In the genomic region with DNA sequence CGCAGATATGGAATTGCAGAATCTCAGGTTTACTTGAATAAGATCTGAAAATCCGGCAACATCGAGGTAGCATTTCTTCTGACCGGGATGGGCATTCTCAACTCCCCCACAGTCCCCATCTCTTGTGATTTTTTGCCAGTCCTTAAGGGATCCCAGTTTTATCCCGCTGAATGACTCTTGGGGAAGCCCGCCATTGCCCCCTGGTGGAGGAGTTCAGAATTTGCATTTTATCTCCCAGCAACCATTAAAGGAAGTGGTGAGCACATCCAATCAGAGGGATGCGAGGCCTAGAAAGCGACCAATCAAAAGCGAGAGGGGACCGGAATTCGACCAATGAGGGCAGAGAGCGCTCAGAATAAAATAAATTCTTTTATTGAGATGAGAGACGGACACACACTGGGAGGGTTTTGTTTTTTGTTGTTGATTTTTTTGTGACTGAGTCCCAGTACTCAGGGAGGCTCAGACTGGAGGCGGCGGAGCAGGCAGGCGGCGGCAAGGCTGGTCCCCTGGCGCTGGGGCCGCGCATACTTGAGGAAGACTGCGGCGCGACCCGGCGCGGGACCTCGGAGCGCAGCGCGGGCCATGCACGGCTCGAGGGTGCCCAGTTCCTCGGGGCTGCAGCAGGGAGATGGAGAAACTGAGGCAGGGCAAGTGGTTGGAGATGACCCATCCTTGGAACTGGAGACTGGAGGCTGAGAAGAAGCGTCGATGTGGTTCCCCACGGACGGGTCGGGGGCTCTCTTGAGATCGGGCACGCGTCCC, we compare ENCODE assay signal across 8 cellular contexts. TPM values are rescaled to one million over a fixed set of nuclear protein-coding genes. Genes with fewer than 3 reads are reported as not detected.
A peak's percentile ranks its signal among the peaks of the same experiment; 100 is the strongest.
DNase-seq lines count a peak whose midpoint lies in the region; ATAC-seq and TF ChIP-seq lines count a peak whose summit lies in the region.

No MANE protein-coding gene starts in this region.

- POLR2A ChIA-PET in Panc1 (lab: Charles Lee), result interaction anchor here (0.6 to 1.3 kb wide), 2 partner anchors 10 to 252 kb away, joined by 3 read pairs; no protein-coding TSS in a partner anchor
- POLR2A ChIA-PET in naive thymus-derived CD4-positive, alpha-beta T cell (lab: Charles Lee), result no interaction called here

- CTCF ChIA-PET in Panc1 (lab: Charles Lee), result interaction anchor here (0.5 to 8.8 kb wide), 5 partner anchors 21 to 83 kb away, joined by 3 to 153 read pairs (median 7); no protein-coding TSS in a partner anchor
- CTCF ChIA-PET in naive thymus-derived CD4-positive, alpha-beta T cell (lab: Charles Lee), result interaction anchor here (1.0 kb wide), 2 partner anchors 42 to 78 kb away, joined by 3 read pairs; no protein-coding TSS in a partner anchor

- H3K79me2 ChIP-seq in DND-41 (ENCODE audit: insufficient read depth, low read length), result no peaks in the 10 kb centered on the region

- no TSS peak for BruUV-seq in Panc1 (replicated peaks; lab: Mats Ljungman, UMichigan)

- no peaks in the 10 kb centered on the region for H3K27me3 ChIP-seq in DND-41 (ENCODE audit: insufficient read depth, low read length, poor library complexity)
- peaks cover 28% of the 10 kb centered on the region for H3K27me3 ChIP-seq in Panc1 (ENCODE audit: control insufficient read depth, insufficient read depth, low read length)
- peaks cover 17 to 36% of the 10 kb centered on the region in 2 donors for H3K27me3 ChIP-seq in naive thymus-derived CD4-positive, alpha-beta T cell (ENCODE audit: control insufficient read depth in 2 of 2, insufficient read depth in 2 of 2, low read length in 2 of 2)

- no peak overlapping the region for H2AFZ ChIP-seq in DND-41 (ENCODE audit: low read depth, low read length)

- H3K4me3 ChIP-seq in DND-41 (ENCODE audit: low read depth in 1 of 2, low read length in 2 of 2) (no peak overlapping the region), Panc1 (ENCODE audit: low read depth in 2 of 2, low read length in 2 of 2) (no peak overlapping the region)
- no peak overlapping the region for H3K4me3 ChIP-seq in naive thymus-derived CD4-positive, alpha-beta T cell (ENCODE audit: low read length)

- H3K4me1 Mint-ChIP-seq in naive thymus-derived CD4-positive, alpha-beta T cell, result peaks cover 12 to 30% (median 24%) of the 10 kb centered on the region in 7 donors
- H3K4me1 Mint-ChIP-seq in stimulated activated effector memory CD8-positive, alpha-beta T cell treated with anti-CD3 and anti-CD28 coated beads, Interleukin-12 subunit alpha, Interleukin-12 subunit beta, amount 100 ng/mL, for 72 hours, result peaks cover 25% of the 10 kb centered on the region

- H3K36me3 Mint-ChIP-seq in naive thymus-derived CD4-positive, alpha-beta T cell, result peaks cover 3 to 11% (median 7%) of the 10 kb centered on the region in 5 donors
- H3K36me3 Mint-ChIP-seq in stimulated activated effector memory CD8-positive, alpha-beta T cell treated with anti-CD3 and anti-CD28 coated beads, Interleukin-12 subunit alpha, Interleukin-12 subunit beta, amount 100 ng/mL, for 72 hours, result peaks cover 23% of the 10 kb centered on the region

- H4K20me1 ChIP-seq in DND-41 (ENCODE audit: insufficient read depth, low read length), result no peaks in the 10 kb centered on the region

- H3K27me3 Mint-ChIP-seq in naive thymus-derived CD4-positive, alpha-beta T cell, result peaks cover 49 to 70% (median 60%) of the 10 kb centered on the region in 5 donors

- H3K27ac Mint-ChIP-seq in naive thymus-derived CD4-positive, alpha-beta T cell, result peak overlapping the region; percentile 5 to 85 (median 58)
- H3K27ac Mint-ChIP-seq in stimulated activated effector memory CD8-positive, alpha-beta T cell treated with anti-CD3 and anti-CD28 coated beads, Interleukin-12 subunit alpha, Interleukin-12 subunit beta, amount 100 ng/mL, for 72 hours, result peak overlapping the region; percentile 64

- H3K4me2 ChIP-seq in DND-41 (ENCODE audit: insufficient read depth, low read length), result no peak overlapping the region

- peaks cover 0 to 10% (median 6%) of the 10 kb centered on the region in 11 donors for H3K9me3 Mint-ChIP-seq in naive thymus-derived CD4-positive, alpha-beta T cell
- H3K9me3 Mint-ChIP-seq in stimulated activated effector memory CD8-positive, alpha-beta T cell treated with anti-CD3 and anti-CD28 coated beads, Interleukin-12 subunit alpha, Interleukin-12 subunit beta, amount 100 ng/mL, for 72 hours, result peaks cover 4% of the 10 kb centered on the region

- DNase-seq in DND-41 (peak; percentile 80), Panc1 (ENCODE audit: low read depth, low spot score) (peak; percentile 100), activated T-cell treated with anti-CD3 and anti-CD28 coated beads for 4 hours (peak; percentile 56), erythroblast (lab: John Stamatoyannopoulos, UW) (peak; percentile 86 to 90)
- DNase-seq in naive thymus-derived CD4-positive, alpha-beta T cell, result peak; percentile 54 to 86 (median 82)
- peak; percentile 52 to 82 for DNase-seq in stimulated activated effector memory CD8-positive, alpha-beta T cell treated with anti-CD3 and anti-CD28 coated beads, Interleukin-12 subunit alpha, Interleukin-12 subunit beta, amount 100 ng/mL, for 72 hours (ENCODE audit: low spot score in 2 of 2)

- in situ Hi-C loops in Panc1 (cut with HindIII; ENCODE audit: low pct_unique_long_range_greater_than_20kb, low sequenced_read_pairs), result no loop called here

- intact Hi-C loops in Panc1 (cut with micrococcal nuclease; ENCODE audit: unreplicated experiment), result loop anchor here (1.0 to 5.0 kb wide), 4 partner anchors 67 to 225 kb away; a partner anchor contains a TSS
- intact Hi-C loops in naive thymus-derived CD4-positive, alpha-beta T cell (cut with micrococcal nuclease), result loop anchor here (1.0 to 10.0 kb wide), 9 partner anchors 31 to 429 kb away; a partner anchor contains a TSS

- H3K9ac ChIP-seq in DND-41 (ENCODE audit: low read depth, low read length), result no peak overlapping the region

- TF ChIP-seq POLR2A in erythroblast (IDR thresholded peaks at IDR 0.05; ENCODE audit: low read length), result no peak

- ATAC-seq in DND-41 (ENCODE audit: insufficient read depth, low read depth) (peak; percentile 92), Panc1 (peak; percentile 23), HG03571 (IDR thresholded peaks at IDR 0.05; ENCODE audit: unreplicated experiment) (no peak)
- ATAC-seq in naive thymus-derived CD4-positive, alpha-beta T cell, result peak; percentile 92
- ATAC-seq in stimulated activated effector memory CD8-positive, alpha-beta T cell treated with anti-CD3 and anti-CD28 coated beads, Interleukin-12 subunit alpha, Interleukin-12 subunit beta, amount 100 ng/mL, for 72 hours, result peak; percentile 85

- peak overlapping the region; percentile 16 to 85 (median 68) for H3K4me3 Mint-ChIP-seq in naive thymus-derived CD4-positive, alpha-beta T cell
- H3K4me3 Mint-ChIP-seq in stimulated activated effector memory CD8-positive, alpha-beta T cell treated with anti-CD3 and anti-CD28 coated beads, Interleukin-12 subunit alpha, Interleukin-12 subunit beta, amount 100 ng/mL, for 72 hours, result no peak overlapping the region

- no peaks in the 10 kb centered on the region for H3K9me3 ChIP-seq in DND-41 (ENCODE audit: insufficient read depth, low read length, severe bottlenecking)
- peaks cover 9% of the 10 kb centered on the region; the same call in 1 of the 2 replicates for H3K9me3 ChIP-seq in Panc1 (ENCODE audit: control insufficient read depth, insufficient read depth, low read depth, low read length)
- no peaks in the 10 kb centered on the region for H3K9me3 ChIP-seq in naive thymus-derived CD4-positive, alpha-beta T cell (ENCODE audit: control insufficient read depth in 2 of 3, low read length in 3 of 3)

- peak; percentile 89 for TF ChIP-seq CTCF in DND-41 (IDR thresholded peaks at IDR 0.05; ENCODE audit: borderline replicate concordance, extremely low read depth, low read length, poor library complexity, severe bottlenecking)
- peak; percentile 83 for TF ChIP-seq CTCF in LNCAP (IDR thresholded peaks at IDR 0.05)
- no peak for TF ChIP-seq CTCF in Panc1 (IDR thresholded peaks at IDR 0.05)

- H3K27ac ChIP-seq in DND-41 (ENCODE audit: low read length) (no peak overlapping the region), Panc1 (ENCODE audit: low read length) (no peak overlapping the region)
- no peak overlapping the region for H3K27ac ChIP-seq in naive thymus-derived CD4-positive, alpha-beta T cell (ENCODE audit: low read depth, low read length)

- H3K4me1 ChIP-seq in DND-41 (ENCODE audit: insufficient read depth, low read length) (no peaks in the 10 kb centered on the region), Panc1 (ENCODE audit: control insufficient read depth, insufficient read depth, low read length) (peaks cover 40% of the 10 kb centered on the region)
- peaks cover 4 to 21% of the 10 kb centered on the region in 2 donors for H3K4me1 ChIP-seq in naive thymus-derived CD4-positive, alpha-beta T cell (ENCODE audit: control insufficient read depth in 2 of 2, insufficient read depth in 2 of 2, low read length in 2 of 2)

- no peaks in the 10 kb centered on the region for H3K36me3 ChIP-seq in DND-41 (ENCODE audit: insufficient read depth, low read length)
- no peaks in the 10 kb centered on the region for H3K36me3 ChIP-seq in Panc1 (ENCODE audit: control insufficient read depth, insufficient read depth, low read length)
- no peaks in the 10 kb centered on the region for H3K36me3 ChIP-seq in naive thymus-derived CD4-positive, alpha-beta T cell (ENCODE audit: control insufficient read depth in 2 of 3, insufficient read depth in 3 of 3, low read length in 3 of 3)

RNA-seq across cellular contexts. Expression of a gene that starts 3.9 kb away (rescaled TPM):
- 2.3 TPM for total RNA-seq in Panc1 (2021; ENCODE audit: unreplicated experiment)
- polyA plus RNA-seq in Panc1 (2012; ENCODE audit: insufficient read length), result 1.8 TPM
- total RNA-seq in naive thymus-derived CD4-positive, alpha-beta T cell, result not detected
- polyA plus RNA-seq in naive thymus-derived CD4-positive, alpha-beta T cell, result not detected

RNA-seq across cellular contexts. Expression of a gene that starts 4.5 kb away (rescaled TPM):
- total RNA-seq in Panc1 (2021; ENCODE audit: unreplicated experiment), result 3.0 TPM
- 4.4 TPM for polyA plus RNA-seq in Panc1 (2012; ENCODE audit: insufficient read length)
- 1 to 10 TPM in 4 of 5 experiments, under 1 TPM in 1; 0.29 to 2.5 (median 1.5) TPM for total RNA-seq in naive thymus-derived CD4-positive, alpha-beta T cell
- polyA plus RNA-seq in naive thymus-derived CD4-positive, alpha-beta T cell, result not detected

RNA-seq across cellular contexts. Expression of a gene that starts 30.8 kb away (rescaled TPM):
- total RNA-seq in Panc1 (2021; ENCODE audit: unreplicated experiment), result 255 TPM
- 324 TPM for polyA plus RNA-seq in Panc1 (2012; ENCODE audit: insufficient read length)
- total RNA-seq in naive thymus-derived CD4-positive, alpha-beta T cell, result 10 to 100 TPM; 22.3 to 31.5 (median 27.0) TPM
- under 1 TPM; 0.09 to 0.52 TPM for polyA plus RNA-seq in naive thymus-derived CD4-positive, alpha-beta T cell
